Comparison of ENCODE assay signal across 3 cellular contexts in the genomic region with DNA sequence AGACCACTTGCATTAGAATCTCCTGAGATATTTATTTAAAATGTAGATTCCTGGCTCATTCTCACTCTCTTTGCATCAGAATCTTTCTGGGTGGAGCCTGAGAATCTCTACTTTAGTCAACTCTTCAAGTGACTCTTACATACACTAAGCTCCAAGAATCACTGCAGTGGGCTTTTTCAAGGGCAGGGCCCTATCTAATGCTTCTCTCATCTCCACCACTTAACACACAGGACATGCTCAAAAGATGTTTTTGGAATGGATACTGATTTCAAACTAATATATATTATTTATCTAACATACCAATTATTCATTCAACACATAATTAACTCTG.
TF ChIP-seq lines count a peak whose summit lies in the region.

No MANE protein-coding gene starts in this region.

TF ChIP-seq in SK-N-SH, 30 proteins besides CTCF, POLR2A, EP300 and RAD21 (continued from another document):
- TF ChIP-seq, protein P1, sequence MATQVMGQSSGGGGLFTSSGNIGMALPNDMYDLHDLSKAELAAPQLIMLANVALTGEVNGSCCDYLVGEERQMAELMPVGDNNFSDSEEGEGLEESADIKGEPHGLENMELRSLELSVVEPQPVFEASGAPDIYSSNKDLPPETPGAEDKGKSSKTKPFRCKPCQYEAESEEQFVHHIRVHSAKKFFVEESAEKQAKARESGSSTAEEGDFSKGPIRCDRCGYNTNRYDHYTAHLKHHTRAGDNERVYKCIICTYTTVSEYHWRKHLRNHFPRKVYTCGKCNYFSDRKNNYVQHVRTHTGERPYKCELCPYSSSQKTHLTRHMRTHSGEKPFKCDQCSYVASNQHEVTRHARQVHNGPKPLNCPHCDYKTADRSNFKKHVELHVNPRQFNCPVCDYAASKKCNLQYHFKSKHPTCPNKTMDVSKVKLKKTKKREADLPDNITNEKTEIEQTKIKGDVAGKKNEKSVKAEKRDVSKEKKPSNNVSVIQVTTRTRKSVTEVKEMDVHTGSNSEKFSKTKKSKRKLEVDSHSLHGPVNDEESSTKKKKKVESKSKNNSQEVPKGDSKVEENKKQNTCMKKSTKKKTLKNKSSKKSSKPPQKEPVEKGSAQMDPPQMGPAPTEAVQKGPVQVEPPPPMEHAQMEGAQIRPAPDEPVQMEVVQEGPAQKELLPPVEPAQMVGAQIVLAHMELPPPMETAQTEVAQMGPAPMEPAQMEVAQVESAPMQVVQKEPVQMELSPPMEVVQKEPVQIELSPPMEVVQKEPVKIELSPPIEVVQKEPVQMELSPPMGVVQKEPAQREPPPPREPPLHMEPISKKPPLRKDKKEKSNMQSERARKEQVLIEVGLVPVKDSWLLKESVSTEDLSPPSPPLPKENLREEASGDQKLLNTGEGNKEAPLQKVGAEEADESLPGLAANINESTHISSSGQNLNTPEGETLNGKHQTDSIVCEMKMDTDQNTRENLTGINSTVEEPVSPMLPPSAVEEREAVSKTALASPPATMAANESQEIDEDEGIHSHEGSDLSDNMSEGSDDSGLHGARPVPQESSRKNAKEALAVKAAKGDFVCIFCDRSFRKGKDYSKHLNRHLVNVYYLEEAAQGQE (IDR thresholded peaks at IDR 0.05; ENCODE audit: low read depth, low read length), result no peak
- TF ChIP-seq, protein P2, sequence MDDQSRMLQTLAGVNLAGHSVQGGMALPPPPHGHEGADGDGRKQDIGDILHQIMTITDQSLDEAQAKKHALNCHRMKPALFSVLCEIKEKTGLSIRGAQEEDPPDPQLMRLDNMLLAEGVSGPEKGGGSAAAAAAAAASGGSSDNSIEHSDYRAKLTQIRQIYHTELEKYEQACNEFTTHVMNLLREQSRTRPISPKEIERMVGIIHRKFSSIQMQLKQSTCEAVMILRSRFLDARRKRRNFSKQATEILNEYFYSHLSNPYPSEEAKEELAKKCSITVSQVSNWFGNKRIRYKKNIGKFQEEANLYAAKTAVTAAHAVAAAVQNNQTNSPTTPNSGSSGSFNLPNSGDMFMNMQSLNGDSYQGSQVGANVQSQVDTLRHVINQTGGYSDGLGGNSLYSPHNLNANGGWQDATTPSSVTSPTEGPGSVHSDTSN (IDR thresholded peaks at IDR 0.05), result no peak
- no peak for TF ChIP-seq GABPA (IDR thresholded peaks at IDR 0.05; ENCODE audit: low read depth)
- TF ChIP-seq RFX5 (IDR thresholded peaks at IDR 0.05; ENCODE audit: low read length), result no peak
- TF ChIP-seq CHD2 (IDR thresholded peaks at IDR 0.05; ENCODE audit: low read length, partially characterized antibody), result no peak
- TF ChIP-seq MXI1 (IDR thresholded peaks at IDR 0.05; ENCODE audit: low read depth, low read length), result no peak
- TF ChIP-seq TAF1 (IDR thresholded peaks at IDR 0.05; ENCODE audit: borderline replicate concordance, low read depth, low read length), result no peak
- TF ChIP-seq JUND (IDR thresholded peaks at IDR 0.05), result no peak

TF ChIP-seq in SK-N-SH treated with all-trans-retinoic acid at 6 μM for 48 hours, 23 proteins besides CTCF, POLR2A, EP300 and RAD21 (continued from another document):
- TF ChIP-seq, protein P3, sequence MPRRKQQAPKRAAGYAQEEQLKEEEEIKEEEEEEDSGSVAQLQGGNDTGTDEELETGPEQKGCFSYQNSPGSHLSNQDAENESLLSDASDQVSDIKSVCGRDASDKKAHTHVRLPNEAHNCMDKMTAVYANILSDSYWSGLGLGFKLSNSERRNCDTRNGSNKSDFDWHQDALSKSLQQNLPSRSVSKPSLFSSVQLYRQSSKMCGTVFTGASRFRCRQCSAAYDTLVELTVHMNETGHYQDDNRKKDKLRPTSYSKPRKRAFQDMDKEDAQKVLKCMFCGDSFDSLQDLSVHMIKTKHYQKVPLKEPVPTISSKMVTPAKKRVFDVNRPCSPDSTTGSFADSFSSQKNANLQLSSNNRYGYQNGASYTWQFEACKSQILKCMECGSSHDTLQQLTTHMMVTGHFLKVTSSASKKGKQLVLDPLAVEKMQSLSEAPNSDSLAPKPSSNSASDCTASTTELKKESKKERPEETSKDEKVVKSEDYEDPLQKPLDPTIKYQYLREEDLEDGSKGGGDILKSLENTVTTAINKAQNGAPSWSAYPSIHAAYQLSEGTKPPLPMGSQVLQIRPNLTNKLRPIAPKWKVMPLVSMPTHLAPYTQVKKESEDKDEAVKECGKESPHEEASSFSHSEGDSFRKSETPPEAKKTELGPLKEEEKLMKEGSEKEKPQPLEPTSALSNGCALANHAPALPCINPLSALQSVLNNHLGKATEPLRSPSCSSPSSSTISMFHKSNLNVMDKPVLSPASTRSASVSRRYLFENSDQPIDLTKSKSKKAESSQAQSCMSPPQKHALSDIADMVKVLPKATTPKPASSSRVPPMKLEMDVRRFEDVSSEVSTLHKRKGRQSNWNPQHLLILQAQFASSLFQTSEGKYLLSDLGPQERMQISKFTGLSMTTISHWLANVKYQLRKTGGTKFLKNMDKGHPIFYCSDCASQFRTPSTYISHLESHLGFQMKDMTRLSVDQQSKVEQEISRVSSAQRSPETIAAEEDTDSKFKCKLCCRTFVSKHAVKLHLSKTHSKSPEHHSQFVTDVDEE (CRISPR knock-in tag; IDR thresholded peaks at IDR 0.05), result no peak
- TF ChIP-seq OSR1 (CRISPR knock-in tag; IDR thresholded peaks at IDR 0.05), result no peak
- no peak for TF ChIP-seq ESRRG (CRISPR knock-in tag; IDR thresholded peaks at IDR 0.05)
- TF ChIP-seq TOX (CRISPR knock-in tag; IDR thresholded peaks at IDR 0.05; ENCODE audit: borderline replicate concordance), result no peak
- TF ChIP-seq CSDC2 (CRISPR knock-in tag; IDR thresholded peaks at IDR 0.05), result no peak
- no peak for TF ChIP-seq ISL1 (CRISPR knock-in tag; IDR thresholded peaks at IDR 0.05)
- TF ChIP-seq, protein P4, sequence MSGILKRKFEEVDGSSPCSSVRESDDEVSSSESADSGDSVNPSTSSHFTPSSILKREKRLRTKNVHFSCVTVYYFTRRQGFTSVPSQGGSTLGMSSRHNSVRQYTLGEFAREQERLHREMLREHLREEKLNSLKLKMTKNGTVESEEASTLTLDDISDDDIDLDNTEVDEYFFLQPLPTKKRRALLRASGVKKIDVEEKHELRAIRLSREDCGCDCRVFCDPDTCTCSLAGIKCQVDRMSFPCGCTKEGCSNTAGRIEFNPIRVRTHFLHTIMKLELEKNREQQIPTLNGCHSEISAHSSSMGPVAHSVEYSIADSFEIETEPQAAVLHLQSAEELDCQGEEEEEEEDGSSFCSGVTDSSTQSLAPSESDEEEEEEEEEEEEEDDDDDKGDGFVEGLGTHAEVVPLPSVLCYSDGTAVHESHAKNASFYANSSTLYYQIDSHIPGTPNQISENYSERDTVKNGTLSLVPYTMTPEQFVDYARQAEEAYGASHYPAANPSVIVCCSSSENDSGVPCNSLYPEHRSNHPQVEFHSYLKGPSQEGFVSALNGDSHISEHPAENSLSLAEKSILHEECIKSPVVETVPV (CRISPR knock-in tag; IDR thresholded peaks at IDR 0.05), result no peak
- TF ChIP-seq, protein P5, sequence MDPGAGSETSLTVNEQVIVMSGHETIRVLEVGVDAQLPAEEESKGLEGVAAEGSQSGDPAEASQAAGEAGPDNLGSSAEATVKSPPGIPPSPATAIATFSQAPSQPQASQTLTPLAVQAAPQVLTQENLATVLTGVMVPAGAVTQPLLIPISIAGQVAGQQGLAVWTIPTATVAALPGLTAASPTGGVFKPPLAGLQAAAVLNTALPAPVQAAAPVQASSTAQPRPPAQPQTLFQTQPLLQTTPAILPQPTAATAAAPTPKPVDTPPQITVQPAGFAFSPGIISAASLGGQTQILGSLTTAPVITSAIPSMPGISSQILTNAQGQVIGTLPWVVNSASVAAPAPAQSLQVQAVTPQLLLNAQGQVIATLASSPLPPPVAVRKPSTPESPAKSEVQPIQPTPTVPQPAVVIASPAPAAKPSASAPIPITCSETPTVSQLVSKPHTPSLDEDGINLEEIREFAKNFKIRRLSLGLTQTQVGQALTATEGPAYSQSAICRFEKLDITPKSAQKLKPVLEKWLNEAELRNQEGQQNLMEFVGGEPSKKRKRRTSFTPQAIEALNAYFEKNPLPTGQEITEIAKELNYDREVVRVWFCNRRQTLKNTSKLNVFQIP (CRISPR knock-in tag; IDR thresholded peaks at IDR 0.05; ENCODE audit: borderline replicate concordance, low read depth), result no peak
- TF ChIP-seq, protein P6, sequence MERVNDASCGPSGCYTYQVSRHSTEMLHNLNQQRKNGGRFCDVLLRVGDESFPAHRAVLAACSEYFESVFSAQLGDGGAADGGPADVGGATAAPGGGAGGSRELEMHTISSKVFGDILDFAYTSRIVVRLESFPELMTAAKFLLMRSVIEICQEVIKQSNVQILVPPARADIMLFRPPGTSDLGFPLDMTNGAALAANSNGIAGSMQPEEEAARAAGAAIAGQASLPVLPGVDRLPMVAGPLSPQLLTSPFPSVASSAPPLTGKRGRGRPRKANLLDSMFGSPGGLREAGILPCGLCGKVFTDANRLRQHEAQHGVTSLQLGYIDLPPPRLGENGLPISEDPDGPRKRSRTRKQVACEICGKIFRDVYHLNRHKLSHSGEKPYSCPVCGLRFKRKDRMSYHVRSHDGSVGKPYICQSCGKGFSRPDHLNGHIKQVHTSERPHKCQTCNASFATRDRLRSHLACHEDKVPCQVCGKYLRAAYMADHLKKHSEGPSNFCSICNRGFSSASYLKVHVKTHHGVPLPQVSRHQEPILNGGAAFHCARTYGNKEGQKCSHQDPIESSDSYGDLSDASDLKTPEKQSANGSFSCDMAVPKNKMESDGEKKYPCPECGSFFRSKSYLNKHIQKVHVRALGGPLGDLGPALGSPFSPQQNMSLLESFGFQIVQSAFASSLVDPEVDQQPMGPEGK (CRISPR knock-in tag; IDR thresholded peaks at IDR 0.05; ENCODE audit: borderline replicate concordance), result no peak
- TF ChIP-seq GLIS3 (CRISPR knock-in tag; IDR thresholded peaks at IDR 0.05), result no peak
TF ChIP-seq in SK-N-SH treated with all-trans-retinoic acid at 6 μM for 48 hours: peak in this region for 0.

TF ChIP-seq in GM23338, 12 proteins besides CTCF, POLR2A, EP300 and RAD21 (continued from another document and continues in another):
- TF ChIP-seq, protein P1 (IDR thresholded peaks at IDR 0.05; ENCODE audit: unreplicated experiment), result no peak
- no peak for TF ChIP-seq ZNF331 (CRISPR knock-in tag; IDR thresholded peaks at IDR 0.05; ENCODE audit: low read depth)
- TF ChIP-seq JUNB (IDR thresholded peaks at IDR 0.05; ENCODE audit: unreplicated experiment), result no peak
- TF ChIP-seq NANOG (IDR thresholded peaks at IDR 0.05; ENCODE audit: borderline replicate concordance), result no peak
- TF ChIP-seq POLR2AphosphoS5 (IDR thresholded peaks at IDR 0.05; ENCODE audit: low read depth), result no peak
- no peak for TF ChIP-seq EZH2 (IDR thresholded peaks at IDR 0.05; ENCODE audit: low read depth, unreplicated experiment)
- TF ChIP-seq, protein P7, sequence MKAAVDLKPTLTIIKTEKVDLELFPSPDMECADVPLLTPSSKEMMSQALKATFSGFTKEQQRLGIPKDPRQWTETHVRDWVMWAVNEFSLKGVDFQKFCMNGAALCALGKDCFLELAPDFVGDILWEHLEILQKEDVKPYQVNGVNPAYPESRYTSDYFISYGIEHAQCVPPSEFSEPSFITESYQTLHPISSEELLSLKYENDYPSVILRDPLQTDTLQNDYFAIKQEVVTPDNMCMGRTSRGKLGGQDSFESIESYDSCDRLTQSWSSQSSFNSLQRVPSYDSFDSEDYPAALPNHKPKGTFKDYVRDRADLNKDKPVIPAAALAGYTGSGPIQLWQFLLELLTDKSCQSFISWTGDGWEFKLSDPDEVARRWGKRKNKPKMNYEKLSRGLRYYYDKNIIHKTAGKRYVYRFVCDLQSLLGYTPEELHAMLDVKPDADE (IDR thresholded peaks at IDR 0.05), result no peak
